Comparison of ENCODE assay signal across 26 cellular contexts in the genomic region with DNA sequence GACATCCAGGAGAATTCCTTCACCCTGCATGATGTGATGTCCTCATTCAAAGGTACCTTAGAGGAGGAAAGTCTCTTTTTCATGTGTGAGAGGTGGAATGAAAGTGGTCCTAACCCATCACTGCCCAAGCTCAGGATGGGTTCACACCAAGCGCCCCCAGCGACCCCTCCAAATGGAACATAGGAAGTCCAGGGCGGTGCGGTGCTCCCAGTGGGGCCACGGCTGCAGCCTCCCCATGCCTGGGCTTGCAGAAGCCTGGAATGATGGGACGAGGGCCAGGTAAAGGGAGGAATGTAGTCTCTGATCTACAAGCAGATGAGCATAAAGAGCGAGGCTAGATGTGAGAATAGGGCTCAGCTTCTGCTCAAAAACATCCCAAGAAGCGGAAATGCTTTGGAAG.
"Had no signal": no experiment of that assay in that cellular context is flagged by ENCODE, and none has a peak within 500 bp of the region (broad histone marks: within the 10 kb centered on the region; RNA-seq: fewer than 3 reads in every experiment).

No MANE protein-coding gene starts in this region.

- H3K27me3 ChIP-seq: neural progenitor cell, neutrophil, right lobe of liver, testis, tibial artery, upper lobe of right lung had no signal

- H3K9me3 ChIP-seq: left ventricle myocardium inferior, neutrophil, psoas muscle, right lobe of liver, testis, tibial artery, upper lobe of right lung had no signal

- H3K36me3 ChIP-seq: neural progenitor cell, right lobe of liver, tibial artery, upper lobe of right lung had no signal

- H3K27ac Mint-ChIP-seq: mesothelial cell of epicardium; natural killer cell; neural progenitor cell; stimulated activated memory B cell treated with anti-CD40 and anti-IgM and Interleukin-4, amounts not matched to agents 10 μg/mL and 1 μg/mL and 100 μg/mL, for 72 hours had no signal

- H3K4me1 ChIP-seq: right lobe of liver had no signal

- H2AFZ ChIP-seq: neural progenitor cell, parathyroid adenoma had no signal

- H3K36me3 Mint-ChIP-seq: natural killer cell; stimulated activated memory B cell treated with anti-CD40 and anti-IgM and Interleukin-4, amounts not matched to agents 10 μg/mL and 1 μg/mL and 100 μg/mL, for 72 hours had no signal

- H3K4me3 ChIP-seq: left ventricle myocardium inferior, lung, neural progenitor cell, psoas muscle, right lobe of liver, smooth muscle cell, testis, tibial artery, upper lobe of right lung had no signal

- H3K9me3 Mint-ChIP-seq: mesothelial cell of epicardium; natural killer cell; nephron progenitor cell; neural progenitor cell; stimulated activated memory B cell treated with anti-CD40 and anti-IgM and Interleukin-4, amounts not matched to agents 10 μg/mL and 1 μg/mL and 100 μg/mL, for 72 hours; stimulated activated naive CD8-positive, alpha-beta T cell treated with anti-CD3 and anti-CD28 coated beads, Interleukin-15, amount 100 ng/mL, for 72 hours had no signal

- H3K4me2 ChIP-seq: neural progenitor cell, smooth muscle cell had no signal

- H3K79me2 ChIP-seq: parathyroid adenoma had no signal

- H3K27me3 Mint-ChIP-seq: stimulated activated naive CD8-positive, alpha-beta T cell treated with anti-CD3 and anti-CD28 coated beads, Interleukin-15, amount 100 ng/mL, for 72 hours had no signal

- H3K27ac ChIP-seq: left ventricle myocardium inferior, neural progenitor cell, neutrophil, parathyroid adenoma, psoas muscle, right lobe of liver, testis, tibial artery, upper lobe of right lung had no signal

- DNase-seq: kidney; left ventricle myocardium inferior; mesendoderm; naive B cell; natural killer cell; nephron progenitor cell; occipital lobe; psoas muscle; right lobe of liver; stimulated activated CD4-positive, alpha-beta T cell treated with anti-CD3 and anti-CD28 coated beads, Interleukin-1b, Interleukin-23, amount 100 ng/mL, for 48 hours; stimulated activated CD4-positive, alpha-beta T cell treated with anti-CD3 and anti-CD28 coated beads, Interleukin-2, amount 100 ng/mL, for 48 hours; stimulated activated CD4-positive, alpha-beta T cell treated with anti-CD3 and anti-CD28 coated beads, Interleukin-4, amount 100 ng/mL, for 4 hours; stimulated activated CD8-positive, alpha-beta memory T cell treated with anti-CD3 and anti-CD28 coated beads, Interleukin-4, amount 100 ng/mL, for 48 hours; stimulated activated naive CD4-positive, alpha-beta T cell treated with Interleukin-2 at 50 U/mL for 16 hours; stimulated activated naive CD8-positive, alpha-beta T cell treated with anti-CD3 and anti-CD28 coated beads, Interleukin-15, amount 100 ng/mL, for 72 hours; testis; tibial artery; trophoblast cell; upper lobe of right lung had no signal

- H3K4me3 Mint-ChIP-seq: mesothelial cell of epicardium; naive B cell; natural killer cell; nephron progenitor cell; neural progenitor cell; stimulated activated memory B cell treated with anti-CD40 and anti-IgM and Interleukin-4, amounts not matched to agents 10 μg/mL and 1 μg/mL and 100 μg/mL, for 72 hours; stimulated activated naive CD8-positive, alpha-beta T cell treated with anti-CD3 and anti-CD28 coated beads, Interleukin-15, amount 100 ng/mL, for 72 hours had no signal

- H3K4me1 Mint-ChIP-seq: natural killer cell; stimulated activated memory B cell treated with anti-CD40 and anti-IgM and Interleukin-4, amounts not matched to agents 10 μg/mL and 1 μg/mL and 100 μg/mL, for 72 hours; stimulated activated naive CD8-positive, alpha-beta T cell treated with anti-CD3 and anti-CD28 coated beads, Interleukin-15, amount 100 ng/mL, for 72 hours had no signal

- H3K9ac ChIP-seq: neural progenitor cell, parathyroid adenoma had no signal
